Comparison of ENCODE assay signal across 2 cellular contexts in the genomic region with DNA sequence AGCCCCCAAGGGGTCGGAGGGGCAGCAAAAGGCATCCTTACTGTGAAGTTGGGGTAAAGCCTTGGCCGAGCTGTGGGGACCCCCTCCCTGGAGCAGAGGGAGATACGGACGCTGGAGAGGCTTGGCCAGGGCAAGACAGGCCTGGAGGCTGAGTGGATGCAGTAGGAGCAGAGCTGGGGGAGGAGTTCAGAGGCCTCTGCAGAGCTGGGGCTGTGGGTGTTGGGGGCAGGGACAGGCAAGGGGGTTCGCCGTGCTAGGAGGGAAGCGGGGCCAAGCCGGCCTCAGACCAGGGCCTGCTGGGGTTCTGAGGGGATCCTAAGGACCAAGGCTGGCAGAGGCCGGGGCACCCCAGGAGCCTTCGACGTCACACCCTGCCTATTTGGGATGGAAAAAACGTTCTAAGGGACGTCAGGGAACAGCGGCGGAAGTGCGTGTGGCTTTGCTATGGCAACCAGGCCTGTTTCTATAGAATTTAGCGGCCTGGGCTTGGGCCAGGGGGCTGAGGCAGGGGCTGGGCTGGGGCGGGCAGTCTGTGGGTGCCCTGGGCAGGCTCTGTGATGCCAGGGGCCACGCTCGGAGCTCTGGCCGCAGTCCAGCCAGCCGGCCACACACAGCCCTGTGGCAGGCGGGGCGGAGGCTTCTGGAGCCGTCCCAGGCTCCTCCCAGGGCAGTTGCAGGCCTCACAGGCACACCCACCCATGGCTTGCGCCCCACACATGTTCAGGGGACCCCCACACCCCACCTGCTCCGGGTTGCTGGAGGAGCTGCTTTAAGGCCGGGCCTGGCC.
TF ChIP-seq lines count a peak whose summit lies in the region.

No MANE protein-coding gene starts in this region.

TF ChIP-seq in HEK293, 187 proteins besides CTCF, POLR2A, EP300 and RAD21 (continues in another document):
- TF ChIP-seq, protein P1, sequence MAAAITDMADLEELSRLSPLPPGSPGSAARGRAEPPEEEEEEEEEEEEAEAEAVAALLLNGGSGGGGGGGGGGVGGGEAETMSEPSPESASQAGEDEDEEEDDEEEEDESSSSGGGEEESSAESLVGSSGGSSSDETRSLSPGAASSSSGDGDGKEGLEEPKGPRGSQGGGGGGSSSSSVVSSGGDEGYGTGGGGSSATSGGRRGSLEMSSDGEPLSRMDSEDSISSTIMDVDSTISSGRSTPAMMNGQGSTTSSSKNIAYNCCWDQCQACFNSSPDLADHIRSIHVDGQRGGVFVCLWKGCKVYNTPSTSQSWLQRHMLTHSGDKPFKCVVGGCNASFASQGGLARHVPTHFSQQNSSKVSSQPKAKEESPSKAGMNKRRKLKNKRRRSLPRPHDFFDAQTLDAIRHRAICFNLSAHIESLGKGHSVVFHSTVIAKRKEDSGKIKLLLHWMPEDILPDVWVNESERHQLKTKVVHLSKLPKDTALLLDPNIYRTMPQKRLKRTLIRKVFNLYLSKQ (tag by site-specific recombination; IDR thresholded peaks at IDR 0.05; ENCODE audit: borderline replicate concordance) = no peak
- TF ChIP-seq, protein P2, sequence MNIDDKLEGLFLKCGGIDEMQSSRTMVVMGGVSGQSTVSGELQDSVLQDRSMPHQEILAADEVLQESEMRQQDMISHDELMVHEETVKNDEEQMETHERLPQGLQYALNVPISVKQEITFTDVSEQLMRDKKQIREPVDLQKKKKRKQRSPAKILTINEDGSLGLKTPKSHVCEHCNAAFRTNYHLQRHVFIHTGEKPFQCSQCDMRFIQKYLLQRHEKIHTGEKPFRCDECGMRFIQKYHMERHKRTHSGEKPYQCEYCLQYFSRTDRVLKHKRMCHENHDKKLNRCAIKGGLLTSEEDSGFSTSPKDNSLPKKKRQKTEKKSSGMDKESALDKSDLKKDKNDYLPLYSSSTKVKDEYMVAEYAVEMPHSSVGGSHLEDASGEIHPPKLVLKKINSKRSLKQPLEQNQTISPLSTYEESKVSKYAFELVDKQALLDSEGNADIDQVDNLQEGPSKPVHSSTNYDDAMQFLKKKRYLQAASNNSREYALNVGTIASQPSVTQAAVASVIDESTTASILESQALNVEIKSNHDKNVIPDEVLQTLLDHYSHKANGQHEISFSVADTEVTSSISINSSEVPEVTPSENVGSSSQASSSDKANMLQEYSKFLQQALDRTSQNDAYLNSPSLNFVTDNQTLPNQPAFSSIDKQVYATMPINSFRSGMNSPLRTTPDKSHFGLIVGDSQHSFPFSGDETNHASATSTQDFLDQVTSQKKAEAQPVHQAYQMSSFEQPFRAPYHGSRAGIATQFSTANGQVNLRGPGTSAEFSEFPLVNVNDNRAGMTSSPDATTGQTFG (tag by site-specific recombination; IDR thresholded peaks at IDR 0.05; ENCODE audit: borderline replicate concordance) = no peak
- TF ChIP-seq, protein P3, sequence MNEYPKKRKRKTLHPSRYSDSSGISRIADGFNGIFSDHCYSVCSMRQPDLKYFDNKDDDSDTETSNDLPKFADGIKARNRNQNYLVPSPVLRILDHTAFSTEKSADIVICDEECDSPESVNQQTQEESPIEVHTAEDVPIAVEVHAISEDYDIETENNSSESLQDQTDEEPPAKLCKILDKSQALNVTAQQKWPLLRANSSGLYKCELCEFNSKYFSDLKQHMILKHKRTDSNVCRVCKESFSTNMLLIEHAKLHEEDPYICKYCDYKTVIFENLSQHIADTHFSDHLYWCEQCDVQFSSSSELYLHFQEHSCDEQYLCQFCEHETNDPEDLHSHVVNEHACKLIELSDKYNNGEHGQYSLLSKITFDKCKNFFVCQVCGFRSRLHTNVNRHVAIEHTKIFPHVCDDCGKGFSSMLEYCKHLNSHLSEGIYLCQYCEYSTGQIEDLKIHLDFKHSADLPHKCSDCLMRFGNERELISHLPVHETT (tag by site-specific recombination; IDR thresholded peaks at IDR 0.05) = no peak
- TF ChIP-seq ZSCAN16 (tag by site-specific recombination; IDR thresholded peaks at IDR 0.05) (no peak), YY1 (tag by site-specific recombination; IDR thresholded peaks at IDR 0.05) (no peak), ZNF626 (tag by site-specific recombination; IDR thresholded peaks at IDR 0.05) (no peak), KLF1 (tag by site-specific recombination; IDR thresholded peaks at IDR 0.05) (peak; percentile 75), ZNF624 (tag by site-specific recombination; IDR thresholded peaks at IDR 0.05) (no peak), SETDB1 (IDR thresholded peaks at IDR 0.05; ENCODE audit: insufficient read length, low read length) (no peak), EGR2 (tag by site-specific recombination; IDR thresholded peaks at IDR 0.05; ENCODE audit: low read depth) (peak; percentile 62; the same call in 1 of the 2 replicates), ZEB2 (tag by site-specific recombination; IDR thresholded peaks at IDR 0.05) (no peak), ZXDB (tag by site-specific recombination; IDR thresholded peaks at IDR 0.05) (no peak), ZNF76 (tag by site-specific recombination; IDR thresholded peaks at IDR 0.05; ENCODE audit: borderline replicate concordance, low read depth) (no peak), ZFHX2 (tag by site-specific recombination; conservative IDR thresholded peaks at IDR 0.05) (peak; percentile 51), ZNF37A (tag by site-specific recombination; IDR thresholded peaks at IDR 0.05) (no peak), KLF9 (tag by site-specific recombination; IDR thresholded peaks at IDR 0.05; ENCODE audit: low read depth) (no peak), ZNF341 (tag by site-specific recombination; IDR thresholded peaks at IDR 0.05; ENCODE audit: low read depth) (peak; percentile 60; the same call in 1 of the 2 replicates)
- TF ChIP-seq, protein P4, sequence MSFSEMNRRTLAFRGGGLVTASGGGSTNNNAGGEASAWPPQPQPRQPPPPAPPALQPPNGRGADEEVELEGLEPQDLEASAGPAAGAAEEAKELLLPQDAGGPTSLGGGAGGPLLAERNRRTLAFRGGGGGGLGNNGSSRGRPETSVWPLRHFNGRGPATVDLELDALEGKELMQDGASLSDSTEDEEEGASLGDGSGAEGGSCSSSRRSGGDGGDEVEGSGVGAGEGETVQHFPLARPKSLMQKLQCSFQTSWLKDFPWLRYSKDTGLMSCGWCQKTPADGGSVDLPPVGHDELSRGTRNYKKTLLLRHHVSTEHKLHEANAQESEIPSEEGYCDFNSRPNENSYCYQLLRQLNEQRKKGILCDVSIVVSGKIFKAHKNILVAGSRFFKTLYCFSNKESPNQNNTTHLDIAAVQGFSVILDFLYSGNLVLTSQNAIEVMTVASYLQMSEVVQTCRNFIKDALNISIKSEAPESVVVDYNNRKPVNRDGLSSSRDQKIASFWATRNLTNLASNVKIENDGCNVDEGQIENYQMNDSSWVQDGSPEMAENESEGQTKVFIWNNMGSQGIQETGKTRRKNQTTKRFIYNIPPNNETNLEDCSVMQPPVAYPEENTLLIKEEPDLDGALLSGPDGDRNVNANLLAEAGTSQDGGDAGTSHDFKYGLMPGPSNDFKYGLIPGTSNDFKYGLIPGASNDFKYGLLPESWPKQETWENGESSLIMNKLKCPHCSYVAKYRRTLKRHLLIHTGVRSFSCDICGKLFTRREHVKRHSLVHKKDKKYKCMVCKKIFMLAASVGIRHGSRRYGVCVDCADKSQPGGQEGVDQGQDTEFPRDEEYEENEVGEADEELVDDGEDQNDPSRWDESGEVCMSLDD (tag by site-specific recombination; IDR thresholded peaks at IDR 0.05) = no peak
- TF ChIP-seq, protein P5, sequence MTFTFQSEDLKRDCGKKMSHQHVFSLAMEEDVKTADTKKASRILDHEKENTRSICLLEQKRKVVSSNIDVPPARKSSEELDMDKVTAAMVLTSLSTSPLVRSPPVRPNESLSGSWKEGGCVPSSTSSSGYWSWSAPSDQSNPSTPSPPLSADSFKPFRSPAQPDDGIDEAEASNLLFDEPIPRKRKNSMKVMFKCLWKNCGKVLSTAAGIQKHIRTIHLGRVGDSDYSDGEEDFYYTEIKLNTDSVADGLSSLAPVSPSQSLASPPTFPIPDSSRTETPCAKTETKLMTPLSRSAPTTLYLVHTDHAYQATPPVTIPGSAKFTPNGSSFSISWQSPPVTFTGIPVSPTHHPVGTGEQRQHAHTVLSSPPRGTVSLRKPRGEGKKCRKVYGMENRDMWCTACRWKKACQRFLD (tag by site-specific recombination; IDR thresholded peaks at IDR 0.05) = no peak

TF ChIP-seq in GM12878, 131 proteins besides CTCF, POLR2A, EP300 and RAD21:
- TF ChIP-seq, protein P6, sequence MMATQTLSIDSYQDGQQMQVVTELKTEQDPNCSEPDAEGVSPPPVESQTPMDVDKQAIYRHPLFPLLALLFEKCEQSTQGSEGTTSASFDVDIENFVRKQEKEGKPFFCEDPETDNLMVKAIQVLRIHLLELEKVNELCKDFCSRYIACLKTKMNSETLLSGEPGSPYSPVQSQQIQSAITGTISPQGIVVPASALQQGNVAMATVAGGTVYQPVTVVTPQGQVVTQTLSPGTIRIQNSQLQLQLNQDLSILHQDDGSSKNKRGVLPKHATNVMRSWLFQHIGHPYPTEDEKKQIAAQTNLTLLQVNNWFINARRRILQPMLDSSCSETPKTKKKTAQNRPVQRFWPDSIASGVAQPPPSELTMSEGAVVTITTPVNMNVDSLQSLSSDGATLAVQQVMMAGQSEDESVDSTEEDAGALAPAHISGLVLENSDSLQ (IDR thresholded peaks at IDR 0.05) = no peak
- TF ChIP-seq, protein P7, sequence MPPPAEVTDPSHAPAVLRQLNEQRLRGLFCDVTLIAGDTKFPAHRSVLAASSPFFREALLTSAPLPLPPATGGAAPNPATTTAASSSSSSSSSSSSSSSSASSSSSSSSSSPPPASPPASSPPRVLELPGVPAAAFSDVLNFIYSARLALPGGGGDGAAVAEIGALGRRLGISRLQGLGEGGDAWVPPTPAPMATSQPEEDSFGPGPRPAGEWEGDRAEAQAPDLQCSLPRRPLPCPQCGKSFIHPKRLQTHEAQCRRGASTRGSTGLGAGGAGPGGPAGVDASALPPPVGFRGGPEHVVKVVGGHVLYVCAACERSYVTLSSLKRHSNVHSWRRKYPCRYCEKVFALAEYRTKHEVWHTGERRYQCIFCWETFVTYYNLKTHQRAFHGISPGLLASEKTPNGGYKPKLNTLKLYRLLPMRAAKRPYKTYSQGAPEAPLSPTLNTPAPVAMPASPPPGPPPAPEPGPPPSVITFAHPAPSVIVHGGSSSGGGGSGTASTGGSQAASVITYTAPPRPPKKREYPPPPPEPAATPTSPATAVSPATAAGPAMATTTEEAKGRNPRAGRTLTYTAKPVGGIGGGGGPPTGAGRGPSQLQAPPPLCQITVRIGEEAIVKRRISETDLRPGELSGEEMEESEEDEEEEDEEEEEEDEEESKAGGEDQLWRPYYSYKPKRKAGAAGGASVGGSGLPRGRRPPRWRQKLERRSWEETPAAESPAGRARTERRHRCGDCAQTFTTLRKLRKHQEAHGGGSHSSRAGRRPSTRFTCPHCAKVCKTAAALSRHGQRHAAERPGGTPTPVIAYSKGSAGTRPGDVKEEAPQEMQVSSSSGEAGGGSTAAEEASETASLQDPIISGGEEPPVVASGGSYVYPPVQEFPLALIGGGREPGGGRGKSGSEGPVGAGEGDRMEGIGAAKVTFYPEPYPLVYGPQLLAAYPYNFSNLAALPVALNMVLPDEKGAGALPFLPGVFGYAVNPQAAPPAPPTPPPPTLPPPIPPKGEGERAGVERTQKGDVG (CRISPR knock-in tag; IDR thresholded peaks at IDR 0.05) = no peak
- TF ChIP-seq GABPA (IDR thresholded peaks at IDR 0.05; ENCODE audit: low read depth) = no peak
- no peak for TF ChIP-seq YY1 (IDR thresholded peaks at IDR 0.05; ENCODE audit: low read depth, low read length)
- TF ChIP-seq, protein P8, sequence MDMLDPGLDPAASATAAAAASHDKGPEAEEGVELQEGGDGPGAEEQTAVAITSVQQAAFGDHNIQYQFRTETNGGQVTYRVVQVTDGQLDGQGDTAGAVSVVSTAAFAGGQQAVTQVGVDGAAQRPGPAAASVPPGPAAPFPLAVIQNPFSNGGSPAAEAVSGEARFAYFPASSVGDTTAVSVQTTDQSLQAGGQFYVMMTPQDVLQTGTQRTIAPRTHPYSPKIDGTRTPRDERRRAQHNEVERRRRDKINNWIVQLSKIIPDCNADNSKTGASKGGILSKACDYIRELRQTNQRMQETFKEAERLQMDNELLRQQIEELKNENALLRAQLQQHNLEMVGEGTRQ (IDR thresholded peaks at IDR 0.05; ENCODE audit: borderline replicate concordance, low read depth, low read length) = no peak
- TF ChIP-seq, protein P9, sequence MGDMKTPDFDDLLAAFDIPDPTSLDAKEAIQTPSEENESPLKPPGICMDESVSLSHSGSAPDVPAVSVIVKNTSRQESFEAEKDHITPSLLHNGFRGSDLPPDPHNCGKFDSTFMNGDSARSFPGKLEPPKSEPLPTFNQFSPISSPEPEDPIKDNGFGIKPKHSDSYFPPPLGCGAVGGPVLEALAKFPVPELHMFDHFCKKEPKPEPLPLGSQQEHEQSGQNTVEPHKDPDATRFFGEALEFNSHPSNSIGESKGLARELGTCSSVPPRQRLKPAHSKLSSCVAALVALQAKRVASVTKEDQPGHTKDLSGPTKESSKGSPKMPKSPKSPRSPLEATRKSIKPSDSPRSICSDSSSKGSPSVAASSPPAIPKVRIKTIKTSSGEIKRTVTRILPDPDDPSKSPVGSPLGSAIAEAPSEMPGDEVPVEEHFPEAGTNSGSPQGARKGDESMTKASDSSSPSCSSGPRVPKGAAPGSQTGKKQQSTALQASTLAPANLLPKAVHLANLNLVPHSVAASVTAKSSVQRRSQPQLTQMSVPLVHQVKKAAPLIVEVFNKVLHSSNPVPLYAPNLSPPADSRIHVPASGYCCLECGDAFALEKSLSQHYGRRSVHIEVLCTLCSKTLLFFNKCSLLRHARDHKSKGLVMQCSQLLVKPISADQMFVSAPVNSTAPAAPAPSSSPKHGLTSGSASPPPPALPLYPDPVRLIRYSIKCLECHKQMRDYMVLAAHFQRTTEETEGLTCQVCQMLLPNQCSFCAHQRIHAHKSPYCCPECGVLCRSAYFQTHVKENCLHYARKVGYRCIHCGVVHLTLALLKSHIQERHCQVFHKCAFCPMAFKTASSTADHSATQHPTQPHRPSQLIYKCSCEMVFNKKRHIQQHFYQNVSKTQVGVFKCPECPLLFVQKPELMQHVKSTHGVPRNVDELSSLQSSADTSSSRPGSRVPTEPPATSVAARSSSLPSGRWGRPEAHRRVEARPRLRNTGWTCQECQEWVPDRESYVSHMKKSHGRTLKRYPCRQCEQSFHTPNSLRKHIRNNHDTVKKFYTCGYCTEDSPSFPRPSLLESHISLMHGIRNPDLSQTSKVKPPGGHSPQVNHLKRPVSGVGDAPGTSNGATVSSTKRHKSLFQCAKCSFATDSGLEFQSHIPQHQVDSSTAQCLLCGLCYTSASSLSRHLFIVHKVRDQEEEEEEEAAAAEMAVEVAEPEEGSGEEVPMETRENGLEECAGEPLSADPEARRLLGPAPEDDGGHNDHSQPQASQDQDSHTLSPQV (IDR thresholded peaks at IDR 0.05) = no peak
